In genomic region chr6:25066593-25066992, GRCh38 we compare ENCODE assay signal across 24 cellular contexts.
"Had no signal": no experiment of that assay in that cellular context is flagged by ENCODE, and none has a peak within 500 bp of the region (broad histone marks: within the 10 kb centered on the region; RNA-seq: fewer than 3 reads in every experiment).

No MANE protein-coding gene starts in this region.

- H3K4me1 ChIP-seq: colonic mucosa, gastrocnemius medialis, lower lobe of right lung, pancreas, right lobe of liver, upper lobe of right lung, uterus had no signal

- H3K36me3 ChIP-seq: colonic mucosa, esophagus squamous epithelium, gastrocnemius medialis, left lung, lower lobe of right lung, neutrophil, pancreas, right lobe of liver, spleen, suprapubic skin, transverse colon, upper lobe of right lung, uterus had no signal

- DNase-seq: central memory CD4-positive, alpha-beta T cell; colonic mucosa; dermis blood vessel endothelial cell; effector memory CD4-positive, alpha-beta T cell; erythroblast; esophagus squamous epithelium; foreskin fibroblast; gastrocnemius medialis; head of caudate nucleus; left cardiac atrium; left lung; lower lobe of right lung; naive B cell; pancreas; right lobe of liver; spleen; stimulated activated CD4-positive, alpha-beta T cell treated with anti-CD3 and anti-CD28 coated beads, Interleukin-2, amount 100 ng/mL, for 48 hours; stimulated activated naive B cell treated with anti-CD40 and anti-IgM and Interleukin-4, amounts not matched to agents 10 μg/mL and 1 μg/mL and 100 μg/mL, for 72 hours; transverse colon; upper lobe of right lung; uterus had no signal

- H3K4me3 ChIP-seq: colonic mucosa, esophagus squamous epithelium, gastrocnemius medialis, left lung, lower lobe of right lung, pancreas, right lobe of liver, spleen, suprapubic skin, transverse colon, upper lobe of right lung, uterus had no signal

- H3K27me3 ChIP-seq: colonic mucosa, esophagus squamous epithelium, gastrocnemius medialis, left lung, neutrophil, pancreas, right lobe of liver, spleen, suprapubic skin, transverse colon, upper lobe of right lung, uterus had no signal

- H3K27ac ChIP-seq: colonic mucosa, esophagus squamous epithelium, gastrocnemius medialis, left lung, lower lobe of right lung, neutrophil, pancreas, right lobe of liver, spleen, suprapubic skin, transverse colon, upper lobe of right lung, uterus had no signal

- ATAC-seq: gastrocnemius medialis; left cardiac atrium; left lung; lower lobe of right lung; natural killer cell treated with Interleukin-12 subunit alpha and Interleukin-12 subunit beta and Interleukin-15 and Interleukin-18, amount 100 ng/mL, for 72 hours; pancreas; right lobe of liver; stimulated activated naive B cell treated with anti-CD40 and anti-IgM and Interleukin-4, amounts not matched to agents 10 μg/mL and 1 μg/mL and 100 μg/mL, for 72 hours; upper lobe of right lung had no signal

- H3K9me3 ChIP-seq: colonic mucosa, esophagus squamous epithelium, gastrocnemius medialis, left lung, lower lobe of right lung, neutrophil, pancreas, right lobe of liver, spleen, suprapubic skin, transverse colon, upper lobe of right lung, uterus had no signal
